1 cellular context compared by ENCODE assay signal in genomic region chr19:47745010-47745901, GRCh38.
TF ChIP-seq lines count a peak whose summit lies in the region.

TSS of gene NOP53 (plus strand) at chr19:47745546. CDS start at chr19:47745560, 14 bp downstream.

TF ChIP-seq in HCT116, 20 proteins besides CTCF, POLR2A, EP300 and RAD21 (continued from another document):
- TF ChIP-seq, protein P1, sequence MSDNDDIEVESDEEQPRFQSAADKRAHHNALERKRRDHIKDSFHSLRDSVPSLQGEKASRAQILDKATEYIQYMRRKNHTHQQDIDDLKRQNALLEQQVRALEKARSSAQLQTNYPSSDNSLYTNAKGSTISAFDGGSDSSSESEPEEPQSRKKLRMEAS (IDR thresholded peaks at IDR 0.05), result peak; percentile 88
- no peak for TF ChIP-seq ZBTB33 (IDR thresholded peaks at IDR 0.05; ENCODE audit: extremely low read depth, insufficient replicate concordance, low read length)
- TF ChIP-seq CEBPB (IDR thresholded peaks at IDR 0.05; ENCODE audit: low read depth), result no peak
- peak; percentile 99 for TF ChIP-seq YY1 (IDR thresholded peaks at IDR 0.05; ENCODE audit: extremely low read depth, insufficient replicate concordance, low read depth, low read length)
- TF ChIP-seq TCF7L2 (IDR thresholded peaks at IDR 0.05; ENCODE audit: borderline replicate concordance, extremely low read depth, insufficient read depth, insufficient read length), result peak; percentile 8
- no peak for TF ChIP-seq ZNF274 (IDR thresholded peaks at IDR 0.05; ENCODE audit: low read depth, low read length)
- TF ChIP-seq CBX3 (IDR thresholded peaks at IDR 0.05; ENCODE audit: low read depth), result no peak
- no peak for TF ChIP-seq JUND (IDR thresholded peaks at IDR 0.05)
